Comparison of ENCODE assay signal across 20 cellular contexts in genomic region chr1:34779005-34779404, GRCh38. TPM values are rescaled to one million over a fixed set of nuclear protein-coding genes. Genes with fewer than 3 reads are reported as not detected.
DNase-seq lines count a peak whose midpoint lies in the region; ATAC-seq, FAIRE-seq and TF ChIP-seq lines count a peak whose summit lies in the region.
"Had no signal": no experiment of that assay in that cellular context is flagged by ENCODE, and none has a peak within 500 bp of the region (broad histone marks: within the 10 kb centered on the region; RNA-seq: fewer than 3 reads in every experiment).

No MANE protein-coding gene starts in this region.

- TF ChIP-seq EP300 in K562 (IDR thresholded peaks at IDR 0.05; ENCODE audit: low read length) = no peak

- no peak for TF ChIP-seq POLR2A in K562 (conservative IDR thresholded peaks at IDR 0.05)
- TF ChIP-seq POLR2A in right lobe of liver (IDR thresholded peaks at IDR 0.05) = no peak
- TF ChIP-seq POLR2A in adrenal gland (IDR thresholded peaks at IDR 0.05) = no peak

- CTCF ChIA-PET in PC-3 (lab: Charles Lee) (interaction anchor here (1.2 kb wide), 1 partner anchor 26 kb away, joined by 4 read pairs; no protein-coding TSS in a partner anchor), K562 (lab: Yijun Ruan, JAX; ENCODE audit: low intra/inter-chr PET ratio) (no interaction called here)

- H3K79me2 ChIP-seq in PC-3 (ENCODE audit: low read length) = peaks cover 41% of the 10 kb centered on the region
- H3K79me2 ChIP-seq in K562 (ENCODE audit: control insufficient read depth, insufficient read depth, low read length) = no peaks in the 10 kb centered on the region
- peaks cover 32% of the 10 kb centered on the region for H3K79me2 ChIP-seq in keratinocyte (ENCODE audit: control insufficient read depth, insufficient read depth, low read length)

- H3K9me1 ChIP-seq in K562 (ENCODE audit: control insufficient read depth, insufficient read depth, low read length) = no peaks in the 10 kb centered on the region
- H3K9me1 ChIP-seq in keratinocyte (ENCODE audit: control insufficient read depth, extremely low read depth, insufficient read depth, low read length) = no peaks in the 10 kb centered on the region

- peak overlapping the region; percentile 94 for H3K27ac ChIP-seq in PC-3 (ENCODE audit: low read length)
- no peak overlapping the region for H3K27ac ChIP-seq in K562 (ENCODE audit: extremely low read depth, low read depth, low read length)
- peak overlapping the region; percentile 94 for H3K27ac ChIP-seq in keratinocyte (ENCODE audit: control insufficient read depth, insufficient read depth, low read length)
- H3K27ac ChIP-seq in right lobe of liver = no peak overlapping the region
- H3K27ac ChIP-seq in adrenal gland = no peak overlapping the region
- H3K27ac ChIP-seq: GM23248 had no signal

- 4% methylated on average over 5 of the region's 5 CpGs for WGBS in K562 (ENCODE audit: insufficient coverage, low coverage, missing lambda C conversion rate)
- 76% methylated on average over 5 of the region's 5 CpGs for whole genome bisulfite sequencing in right lobe of liver (ENCODE audit: insufficient coverage, low coverage, low lambda C conversion rate, missing lambda C conversion rate)
- 84 to 94% (median 91%) methylated on average over 5 of the region's 5 CpGs for WGBS in adrenal gland, 4 donors

- no peaks in the 10 kb centered on the region for H3K9me3 ChIP-seq in PC-3 (ENCODE audit: low read length)
- H3K9me3 ChIP-seq in K562 (replicated peaks; ENCODE audit: control insufficient read depth, insufficient read depth, low read depth, low read length) = no peaks in the 10 kb centered on the region
- no peaks in the 10 kb centered on the region for H3K9me3 ChIP-seq in keratinocyte (ENCODE audit: control insufficient read depth, low read depth, low read length)
- no peaks in the 10 kb centered on the region for H3K9me3 ChIP-seq in right lobe of liver
- no peaks in the 10 kb centered on the region for H3K9me3 ChIP-seq in adrenal gland (replicated peaks in 1 of 3)
- H3K9me3 ChIP-seq: BE2C, HAP-1 had no signal

- H3K4me1 ChIP-seq in PC-3 (ENCODE audit: insufficient read depth, low read length) (peaks cover 51% of the 10 kb centered on the region), K562 (replicated peaks in 1 of 2; ENCODE audit: control insufficient read depth in 2 of 2, insufficient read depth in 2 of 2, low read length in 2 of 2) (peaks cover 0 to 11% of the 10 kb centered on the region in 2 experiments; a peak in 1 of 5 replicates), keratinocyte (ENCODE audit: control insufficient read depth, extremely low read depth, insufficient read depth, low read length) (peaks cover 50% of the 10 kb centered on the region), right lobe of liver (peaks cover 0 to 17% (median 4%) of the 10 kb centered on the region in 4 donors), adrenal gland (replicated peaks in 1 of 2) (peaks cover 0 to 9% of the 10 kb centered on the region in 2 donors)
- H3K4me1 ChIP-seq: BE2C, HAP-1 had no signal

- no peaks in the 10 kb centered on the region for H3K27me3 ChIP-seq in PC-3 (ENCODE audit: low read length)
- peaks cover 49 to 74% of the 10 kb centered on the region in 2 experiments for H3K27me3 ChIP-seq in K562 (ENCODE audit: control insufficient read depth in 2 of 2, insufficient read depth in 2 of 2, low read length in 2 of 2)
- no peaks in the 10 kb centered on the region for H3K27me3 ChIP-seq in keratinocyte (ENCODE audit: control insufficient read depth, extremely low read depth, insufficient read depth, low read length)
- H3K27me3 ChIP-seq in right lobe of liver = no peaks in the 10 kb centered on the region
- peaks cover 21% of the 10 kb centered on the region for H3K27me3 ChIP-seq in adrenal gland

- POLR2A ChIA-PET in PC-3 (lab: Charles Lee; ENCODE audit: unreplicated experiment) = interaction anchor here (0.8 kb wide), 1 partner anchor 16 kb away, joined by 3 read pairs; no protein-coding TSS in a partner anchor
- POLR2A ChIA-PET in K562 (lab: Yijun Ruan, JAX) = no interaction called here

- BruUV-seq in PC-3 (replicated peaks; lab: Mats Ljungman, UMichigan) = no TSS peak
- BruUV-seq in K562 (replicated peaks; lab: Mats Ljungman, UMichigan) = no TSS peak

- H3K4me3 ChIP-seq in PC-3 (ENCODE audit: low read length) = peak overlapping the region; percentile 15; the same call in 1 of the 2 replicates
- no peak overlapping the region for H3K4me3 ChIP-seq in K562
- no peak overlapping the region for H3K4me3 ChIP-seq in keratinocyte (ENCODE audit: control insufficient read depth in 2 of 3, extremely low read depth in 1 of 3, insufficient read depth in 2 of 3, low read depth in 1 of 3, low read length in 3 of 3)
- no peak overlapping the region for H3K4me3 ChIP-seq in right lobe of liver
- H3K4me3 ChIP-seq in adrenal gland = no peak overlapping the region
- H3K4me3 ChIP-seq: GM23248, HAP-1 had no signal

- H3K4me2 ChIP-seq in PC-3 (ENCODE audit: low read length) (peak overlapping the region; percentile 66), K562 (ENCODE audit: insufficient read depth, low read length) (no peak overlapping the region), keratinocyte (ENCODE audit: control insufficient read depth, extremely low read depth, insufficient read depth, low read depth, low read length) (peak overlapping the region; percentile 87)

- dilution Hi-C loops in keratinocyte (cut with MboI; ENCODE audit: extremely low pct_ligation_motif_present, low sequenced_read_pairs) = no loop called here

- H3K36me3 ChIP-seq in PC-3 (ENCODE audit: low read depth, low read length) (peaks cover 2% of the 10 kb centered on the region; the same call in 1 of the 2 replicates), K562 (ENCODE audit: control insufficient read depth, insufficient read depth, low read length) (no peaks in the 10 kb centered on the region), keratinocyte (ENCODE audit: control insufficient read depth in 2 of 2, extremely low read depth in 1 of 2, insufficient read depth in 2 of 2, low read length in 2 of 2) (peaks cover 0 to 7% of the 10 kb centered on the region in 2 experiments), right lobe of liver (no peaks in the 10 kb centered on the region), adrenal gland (replicated peaks in 1 of 2) (no peaks in the 10 kb centered on the region)
- H3K36me3 ChIP-seq: BE2C, HAP-1 had no signal

- FAIRE-seq in K562 (lab: Jason Lieb, UNC) = no peak
- FAIRE-seq in keratinocyte (lab: Jason Lieb, UNC) = peak; percentile 66
- FAIRE-seq: A204.1, D721Med, G401.6, GM12891 had no signal

- no peak for TF ChIP-seq RAD21 in K562 (CRISPR knock-in tag; conservative IDR thresholded peaks at IDR 0.05 in 1 of 2, IDR thresholded peaks at IDR 0.05 in 1 of 2)

- no peak overlapping the region for H2AFZ ChIP-seq in PC-3 (ENCODE audit: low read length)
- H2AFZ ChIP-seq in K562 (ENCODE audit: low read depth, low read length) = no peak overlapping the region
- H2AFZ ChIP-seq in keratinocyte (ENCODE audit: control insufficient read depth, low read length) = no peak overlapping the region
- H2AFZ ChIP-seq: GM23248 had no signal

- in situ Hi-C loops in K562 (cut with MboI) = no loop called here

- H3F3A ChIP-seq in PC-3 (ENCODE audit: low read length, unreplicated experiment) = no peaks in the 10 kb centered on the region

- DNase-seq in PC-3 (no peak), K562 (ENCODE audit: extremely low read depth in 1 of 4, low spot score in 3 of 4) (no peak), keratinocyte (ENCODE audit: low read depth, low spot score) (no peak), right lobe of liver (no peak), adrenal gland (no peak)
- DNase-seq: ACHN; BE2C; C1 segment of cervical spinal cord; CD4-positive, CD25-positive, alpha-beta regulatory T cell; CD8-positive, alpha-beta memory T cell; COR-L47; GM23248 had no signal

- TF ChIP-seq CTCF in PC-3 (conservative IDR thresholded peaks at IDR 0.05; ENCODE audit: low read depth, low read length) (no peak), K562 (IDR thresholded peaks at IDR 0.05 in 2 of 3, conservative IDR thresholded peaks at IDR 0.05 in 1 of 3; ENCODE audit: insufficient read depth in 2 of 3, low read depth in 1 of 3, low read length in 3 of 3) (no peak), keratinocyte (optimal IDR thresholded peaks at IDR 0.05 in 1 of 3, IDR thresholded peaks at IDR 0.05 in 1 of 3, conservative IDR thresholded peaks at IDR 0.05 in 1 of 3; ENCODE audit: extremely low read depth in 1 of 3, insufficient read depth in 2 of 3, low read length in 3 of 3) (no peak), right lobe of liver (IDR thresholded peaks at IDR 0.05) (no peak), adrenal gland (IDR thresholded peaks at IDR 0.05) (no peak)

- 0 out of 2 replicates have a peak overlapping the region, but pooled peaks have one; percentile 14 for H3K9ac ChIP-seq in PC-3 (ENCODE audit: low read length)
- no peak overlapping the region for H3K9ac ChIP-seq in K562 (ENCODE audit: insufficient read depth in 1 of 2, low read depth in 2 of 2, low read length in 2 of 2)
- peak overlapping the region; percentile 4 for H3K9ac ChIP-seq in keratinocyte (ENCODE audit: control insufficient read depth, extremely low read depth, insufficient read depth, low read length)
- H3K9ac ChIP-seq: GM23248 had no signal

- H4K20me1 ChIP-seq in PC-3 (ENCODE audit: low read length) (no peaks in the 10 kb centered on the region), K562 (replicated peaks; ENCODE audit: control insufficient read depth, insufficient read depth, low read length) (0 out of 2 replicates have a peak, but pooled peaks cover 3% of the 10 kb centered on the region), keratinocyte (ENCODE audit: control insufficient read depth, extremely low read depth, insufficient read depth, low read length) (no peaks in the 10 kb centered on the region)

- no peaks in the 10 kb centered on the region for H3K9me2 ChIP-seq in PC-3 (replicated peaks; ENCODE audit: low read length)

- no peak for ATAC-seq in PC-3
- no peak for ATAC-seq in K562
- ATAC-seq in right lobe of liver = no peak
- ATAC-seq in GM18519 (IDR thresholded peaks at IDR 0.05; ENCODE audit: low FRiP score, unreplicated experiment) = no peak

- intact Hi-C loops in PC-3 (cut with micrococcal nuclease) = loop anchor here (2.0 kb wide), 1 partner anchor 16 kb away; no protein-coding TSS in a partner anchor
- intact Hi-C loops in K562 (cut with micrococcal nuclease) = no loop called here
- intact Hi-C loops in right lobe of liver (cut with DNase I) = no loop called here
- intact Hi-C loops in adrenal gland (cut with DNase I) = no loop called here

RNA-seq across cellular contexts. Expression of gene GJB3, which starts 2.0 kb away (rescaled TPM):
- total RNA-seq in PC-3 (2014; rRNA removed) (89.9 and 97.9 TPM in 2 replicates), K562 (2014; rRNA removed) (not detected in 2 replicates), K562 (2014; rRNA removed; fragmentation: Illumina TruSeq; extraction: Trizol) (not detected in 2 replicates), K562 (2015; rRNA removed; fragmentation: Illumina TruSeq; extraction: Trizol) (not detected in 2 replicates), K562 (2021) (not detected in 2 replicates), right lobe of liver (1 to 10 TPM in 1 of 6 experiments, under 1 TPM in 5; 0.12 to 1.3 (median 0.23) TPM), adrenal gland (under 1 TPM in 4 of 8 donors, not detected in 4; 0.11 to 0.15 (median 0.14) TPM)
- not detected in 2 replicates for total RNA-seq in K562 (2011; cell fraction: chromatin; rRNA removed; ENCODE audit: low replicate concordance)
- not detected in 2 replicates for total RNA-seq in K562 (2011; cell fraction: nucleolus; rRNA removed)
- total RNA-seq in K562 (2011; cell fraction: nucleoplasm; rRNA removed) = not detected in 2 replicates
- polyA plus RNA-seq in K562 (2011; rRNA removed) (not detected in 2 replicates), K562 (2014; fragmentation: Illumina TruSeq; extraction: Trizol) (not detected in 2 replicates), K562 (2014; fragmentation: Nextera tagmentation; extraction: Ambion mirVana) (not detected), K562 (2014; rRNA removed) (not detected in 2 replicates), keratinocyte (133 to 176 TPM (median 163 TPM) in 3 replicates), adrenal gland (under 1 TPM in 2 of 3 donors, not detected in 1; 0.17 to 0.32 TPM)
- not detected in 2 replicates for polyA plus RNA-seq in K562 (2011; cell fraction: cytosol; rRNA removed)
- not detected in 2 replicates for polyA plus RNA-seq in K562 (2011; cell fraction: nucleus; rRNA removed)
- 0.10 TPM in 1 of 2 replicates, not detected in the other for polyA plus RNA-seq in K562 (2012)
- polyA minus RNA-seq in K562 (2011; rRNA and poly(A)+ RNA removed) = not detected in 2 replicates
- not detected in 2 replicates for polyA minus RNA-seq in K562 (2011; cell fraction: cytosol; rRNA and poly(A)+ RNA removed)
- polyA minus RNA-seq in K562 (2011; cell fraction: nucleus; rRNA and poly(A)+ RNA removed) = not detected in 2 replicates
- polyA plus RNA-seq in keratinocyte (2011; ENCODE audit: low read depth) = 134 TPM
- 117 and 171 TPM in 2 replicates for polyA plus RNA-seq in keratinocyte (2011; cell fraction: cytosol; rRNA removed)
- polyA plus RNA-seq in keratinocyte (2011; cell fraction: nucleus; rRNA removed) = 99.3 and 146 TPM in 2 replicates
- 162 and 186 TPM in 2 replicates for polyA plus RNA-seq in keratinocyte (2012; ENCODE audit: low replicate concordance)
- polyA minus RNA-seq in keratinocyte = 148 to 240 TPM (median 157 TPM) in 3 replicates
- polyA minus RNA-seq in keratinocyte (2011; cell fraction: cytosol; rRNA and poly(A)+ RNA removed) = 182 TPM
- 86.3 and 93.4 TPM in 2 replicates for polyA minus RNA-seq in keratinocyte (2011; cell fraction: nucleus; rRNA and poly(A)+ RNA removed)
- total RNA-seq: CD4-positive, CD25-positive, alpha-beta regulatory T cell; CD8-positive, alpha-beta memory T cell; H4; HT1080 had no signal
- polyA plus RNA-seq: CD4-positive, CD25-positive, alpha-beta regulatory T cell; CD8-positive, alpha-beta memory T cell; GM23248 had no signal

RNA-seq across cellular contexts. Expression of gene GJA4, which starts 13.8 kb away (rescaled TPM):
- total RNA-seq in PC-3 (2014; rRNA removed) (not detected in 2 replicates), K562 (2014; rRNA removed) (0.08 TPM in 1 of 2 replicates, not detected in the other), K562 (2014; rRNA removed; fragmentation: Illumina TruSeq; extraction: Trizol) (not detected in 2 replicates), K562 (2015; rRNA removed; fragmentation: Illumina TruSeq; extraction: Trizol) (not detected in 2 replicates), K562 (2021) (0.16 TPM in 1 of 2 replicates, not detected in the other), right lobe of liver (10 to 100 TPM in 2 of 6 experiments, 1 to 10 TPM in 4; 4.3 to 21.8 (median 7.6) TPM), adrenal gland (10 to 100 TPM; 10.8 to 68.4 (median 23.9) TPM)
- 0.23 TPM in 1 of 2 replicates, not detected in the other for total RNA-seq in K562 (2011; cell fraction: chromatin; rRNA removed; ENCODE audit: low replicate concordance)
- total RNA-seq in K562 (2011; cell fraction: nucleolus; rRNA removed) = 0.39 and 0.50 TPM in 2 replicates
- 0.37 TPM in 1 of 2 replicates, not detected in the other for total RNA-seq in K562 (2011; cell fraction: nucleoplasm; rRNA removed)
- polyA plus RNA-seq in K562 (2011; rRNA removed) (0.05 and 0.24 TPM in 2 replicates), K562 (2014; fragmentation: Illumina TruSeq; extraction: Trizol) (0.10 TPM in 1 of 2 replicates, not detected in the other), K562 (2014; fragmentation: Nextera tagmentation; extraction: Ambion mirVana) (not detected), K562 (2014; rRNA removed) (not detected in 2 replicates), keratinocyte (0.10 to 0.22 TPM in 2 of 3 replicates, not detected in the other), adrenal gland (10 to 100 TPM in 1 of 3 donors, 1 to 10 TPM in 2; 4.8 to 10.8 (median 9.7) TPM)
- polyA plus RNA-seq in K562 (2011; cell fraction: cytosol; rRNA removed) = 0.03 and 1.1 TPM in 2 replicates
- 0.07 and 0.82 TPM in 2 replicates for polyA plus RNA-seq in K562 (2011; cell fraction: nucleus; rRNA removed)
- polyA plus RNA-seq in K562 (2012) = 0.08 and 0.09 TPM in 2 replicates
- 0.28 TPM in 1 of 2 replicates, not detected in the other for polyA minus RNA-seq in K562 (2011; rRNA and poly(A)+ RNA removed)
- 0.57 TPM in 1 of 2 replicates, not detected in the other for polyA minus RNA-seq in K562 (2011; cell fraction: cytosol; rRNA and poly(A)+ RNA removed)
- 0.27 TPM in 1 of 2 replicates, not detected in the other for polyA minus RNA-seq in K562 (2011; cell fraction: nucleus; rRNA and poly(A)+ RNA removed)
- polyA plus RNA-seq in keratinocyte (2011; ENCODE audit: low read depth) = not detected
- 0.06 TPM in 1 of 2 replicates, not detected in the other for polyA plus RNA-seq in keratinocyte (2011; cell fraction: cytosol; rRNA removed)
- 0.11 TPM in 1 of 2 replicates, not detected in the other for polyA plus RNA-seq in keratinocyte (2011; cell fraction: nucleus; rRNA removed)
- 0.10 and 0.41 TPM in 2 replicates for polyA plus RNA-seq in keratinocyte (2012; ENCODE audit: low replicate concordance)
- polyA minus RNA-seq in keratinocyte = 0.52 TPM in 1 of 3 replicates, not detected in the others
- not detected for polyA minus RNA-seq in keratinocyte (2011; cell fraction: cytosol; rRNA and poly(A)+ RNA removed)
- polyA minus RNA-seq in keratinocyte (2011; cell fraction: nucleus; rRNA and poly(A)+ RNA removed) = not detected in 2 replicates
- total RNA-seq: CD4-positive, CD25-positive, alpha-beta regulatory T cell; CD8-positive, alpha-beta memory T cell; GM23248; H4; HT1080 had no signal
- polyA plus RNA-seq: CD4-positive, CD25-positive, alpha-beta regulatory T cell; CD8-positive, alpha-beta memory T cell; GM23248 had no signal

RNA-seq across cellular contexts. Expression of gene GJB4, which starts 19.5 kb away (rescaled TPM):
- total RNA-seq in PC-3 (2014; rRNA removed) = 0.12 TPM in 1 of 2 replicates, not detected in the other
- not detected in 2 replicates for total RNA-seq in K562 (2011; cell fraction: chromatin; rRNA removed; ENCODE audit: low replicate concordance)
- total RNA-seq in K562 (2011; cell fraction: nucleolus; rRNA removed) = not detected in 2 replicates
- total RNA-seq in K562 (2011; cell fraction: nucleoplasm; rRNA removed) = not detected in 2 replicates
- total RNA-seq in K562 (2014; rRNA removed) = not detected in 2 replicates
- total RNA-seq in K562 (2014; rRNA removed; fragmentation: Illumina TruSeq; extraction: Trizol) = not detected in 2 replicates
- total RNA-seq in K562 (2015; rRNA removed; fragmentation: Illumina TruSeq; extraction: Trizol) = not detected in 2 replicates
- not detected in 2 replicates for total RNA-seq in K562 (2021)
- polyA plus RNA-seq in K562 (2011; rRNA removed) = 0.03 TPM in 1 of 2 replicates, not detected in the other
- not detected in 2 replicates for polyA plus RNA-seq in K562 (2011; cell fraction: cytosol; rRNA removed)
- polyA plus RNA-seq in K562 (2011; cell fraction: nucleus; rRNA removed) = not detected in 2 replicates
- polyA plus RNA-seq in K562 (2012) = 0.03 TPM in 1 of 2 replicates, not detected in the other
- polyA plus RNA-seq in K562 (2014; fragmentation: Illumina TruSeq; extraction: Trizol) = not detected in 2 replicates
- polyA plus RNA-seq in K562 (2014; fragmentation: Nextera tagmentation; extraction: Ambion mirVana) = not detected
- not detected in 2 replicates for polyA plus RNA-seq in K562 (2014; rRNA removed)
- polyA minus RNA-seq in K562 (2011; rRNA and poly(A)+ RNA removed) = not detected in 2 replicates
- not detected in 2 replicates for polyA minus RNA-seq in K562 (2011; cell fraction: cytosol; rRNA and poly(A)+ RNA removed)
- not detected in 2 replicates for polyA minus RNA-seq in K562 (2011; cell fraction: nucleus; rRNA and poly(A)+ RNA removed)
- polyA plus RNA-seq in keratinocyte = 18.1 to 27.2 TPM (median 25.4 TPM) in 3 replicates
- 6.6 TPM for polyA plus RNA-seq in keratinocyte (2011; ENCODE audit: low read depth)
- polyA plus RNA-seq in keratinocyte (2011; cell fraction: cytosol; rRNA removed) = 11.9 and 13.7 TPM in 2 replicates
- polyA plus RNA-seq in keratinocyte (2011; cell fraction: nucleus; rRNA removed) = 34.7 and 41.3 TPM in 2 replicates
- polyA plus RNA-seq in keratinocyte (2012; ENCODE audit: low replicate concordance) = 17.8 and 33.7 TPM in 2 replicates
- 34.8 to 46.1 TPM (median 37.2 TPM) in 3 replicates for polyA minus RNA-seq in keratinocyte
- polyA minus RNA-seq in keratinocyte (2011; cell fraction: cytosol; rRNA and poly(A)+ RNA removed) = 26.5 TPM
- 27.1 and 35.7 TPM in 2 replicates for polyA minus RNA-seq in keratinocyte (2011; cell fraction: nucleus; rRNA and poly(A)+ RNA removed)
- not detected for total RNA-seq in right lobe of liver
- not detected for total RNA-seq in adrenal gland
- polyA plus RNA-seq in adrenal gland = not detected
- total RNA-seq: CD4-positive, CD25-positive, alpha-beta regulatory T cell; CD8-positive, alpha-beta memory T cell; GM23248; H4; HT1080 had no signal
- polyA plus RNA-seq: CD4-positive, CD25-positive, alpha-beta regulatory T cell; CD8-positive, alpha-beta memory T cell; GM23248 had no signal

RNA-seq across cellular contexts. Expression of gene GJB5, which starts 24.2 kb away (rescaled TPM):
- 7.2 and 8.1 TPM in 2 replicates for total RNA-seq in PC-3 (2014; rRNA removed)
- total RNA-seq in K562 (2011; cell fraction: chromatin; rRNA removed; ENCODE audit: low replicate concordance) = not detected in 2 replicates
- total RNA-seq in K562 (2011; cell fraction: nucleolus; rRNA removed) = not detected in 2 replicates
- total RNA-seq in K562 (2011; cell fraction: nucleoplasm; rRNA removed) = not detected in 2 replicates
- not detected in 2 replicates for total RNA-seq in K562 (2014; rRNA removed)
- not detected in 2 replicates for total RNA-seq in K562 (2014; rRNA removed; fragmentation: Illumina TruSeq; extraction: Trizol)
- total RNA-seq in K562 (2015; rRNA removed; fragmentation: Illumina TruSeq; extraction: Trizol) = not detected in 2 replicates
- total RNA-seq in K562 (2021) = not detected in 2 replicates
- not detected in 2 replicates for polyA plus RNA-seq in K562 (2011; rRNA removed)
- 0.07 TPM in 1 of 2 replicates, not detected in the other for polyA plus RNA-seq in K562 (2011; cell fraction: cytosol; rRNA removed)
- polyA plus RNA-seq in K562 (2011; cell fraction: nucleus; rRNA removed) = not detected in 2 replicates
- polyA plus RNA-seq in K562 (2012) = 0.10 and 0.39 TPM in 2 replicates
- not detected in 2 replicates for polyA plus RNA-seq in K562 (2014; fragmentation: Illumina TruSeq; extraction: Trizol)
- under 1 TPM in 1 of 2 experiments, not detected in 1; 0.04 TPM for polyA plus RNA-seq in K562 (2014; fragmentation: Nextera tagmentation; extraction: Ambion mirVana)
- polyA plus RNA-seq in K562 (2014; rRNA removed) = not detected in 2 replicates
- not detected in 2 replicates for polyA minus RNA-seq in K562 (2011; rRNA and poly(A)+ RNA removed)
- not detected in 2 replicates for polyA minus RNA-seq in K562 (2011; cell fraction: cytosol; rRNA and poly(A)+ RNA removed)
- not detected in 2 replicates for polyA minus RNA-seq in K562 (2011; cell fraction: nucleus; rRNA and poly(A)+ RNA removed)
- 169 to 244 TPM (median 235 TPM) in 3 replicates for polyA plus RNA-seq in keratinocyte
- polyA plus RNA-seq in keratinocyte (2011; ENCODE audit: low read depth) = 16.9 TPM
- polyA plus RNA-seq in keratinocyte (2011; cell fraction: cytosol; rRNA removed) = 184 and 225 TPM in 2 replicates
- 188 and 240 TPM in 2 replicates for polyA plus RNA-seq in keratinocyte (2011; cell fraction: nucleus; rRNA removed)
- polyA plus RNA-seq in keratinocyte (2012; ENCODE audit: low replicate concordance) = 127 and 143 TPM in 2 replicates
- polyA minus RNA-seq in keratinocyte = 168 to 267 TPM (median 240 TPM) in 3 replicates
- polyA minus RNA-seq in keratinocyte (2011; cell fraction: cytosol; rRNA and poly(A)+ RNA removed) = 121 TPM
- polyA minus RNA-seq in keratinocyte (2011; cell fraction: nucleus; rRNA and poly(A)+ RNA removed) = 61.0 and 79.7 TPM in 2 replicates
- not detected for total RNA-seq in right lobe of liver
- total RNA-seq in adrenal gland = not detected
- not detected for polyA plus RNA-seq in adrenal gland
- total RNA-seq: CD4-positive, CD25-positive, alpha-beta regulatory T cell; CD8-positive, alpha-beta memory T cell; GM23248; H4; HT1080 had no signal
- polyA plus RNA-seq: CD8-positive, alpha-beta memory T cell had no signal

Comparison
In these comparisons a context has a peak if more than half of its experiments do, and no peak if none do; other contexts are left out.
1. H3K27ac ChIP-seq: peak in PC-3 (single experiment) and keratinocyte (single experiment); none in K562 (single experiment), right lobe of liver (0 of 3) and adrenal gland (0 of 5).
2. H3K9ac ChIP-seq: peak in PC-3 (single experiment) and keratinocyte (single experiment); none in K562 (0 of 2).
3. RNA of gene GJB3, which starts 2.0 kb away (total RNA-seq): 89.9 to 97.9 TPM in PC-3; 0.12 to 1.3 TPM in right lobe of liver, 0.11 to 0.15 TPM in adrenal gland and not detected in K562; every median in the first group is over 10 times any median in the second.